ENCODE assay signal across 10 cellular contexts in genomic region chr22:30246962-30247376, GRCh38. TPM values are rescaled to one million over a fixed set of nuclear protein-coding genes. Genes with fewer than 3 reads are reported as not detected.
DNase-seq lines count a peak whose midpoint lies in the region; ATAC-seq and TF ChIP-seq lines count a peak whose summit lies in the region.
"Had no signal": no experiment of that assay in that cellular context is flagged by ENCODE, and none has a peak within 500 bp of the region (broad histone marks: within the 10 kb centered on the region; RNA-seq: fewer than 3 reads in every experiment).

No MANE protein-coding gene starts in this region.

- H3K27ac ChIP-seq in endodermal cell (ENCODE audit: low read depth, low read length) = no peak overlapping the region
- no peak overlapping the region for H3K27ac ChIP-seq in psoas muscle
- no peak overlapping the region for H3K27ac ChIP-seq in vagina
- H3K27ac ChIP-seq: dorsolateral prefrontal cortex had no signal

- ATAC-seq in T-cell (replicated peaks in 1 of 4) (no peak), psoas muscle (no peak)

- H3K36me3 ChIP-seq in endodermal cell (ENCODE audit: control insufficient read depth, insufficient read depth, low read length) (no peaks in the 10 kb centered on the region), psoas muscle (ENCODE audit: insufficient read depth in 1 of 2, low read depth in 1 of 2) (no peaks in the 10 kb centered on the region), vagina (no peaks in the 10 kb centered on the region)

- POLR2A ChIA-PET in T-cell (lab: Charles Lee) = no interaction called here

- H3K4me3 Mint-ChIP-seq in T-cell (peak overlapping the region; percentile 68 to 87 (median 81)), endodermal cell (peak overlapping the region; percentile 71), CD14-positive monocyte (peak overlapping the region in 1 of 2 donors; percentile 63)

- TF ChIP-seq CTCF in endodermal cell (conservative IDR thresholded peaks at IDR 0.05) = no peak
- no peak for TF ChIP-seq CTCF in psoas muscle (IDR thresholded peaks at IDR 0.05)
- no peak for TF ChIP-seq CTCF in vagina (IDR thresholded peaks at IDR 0.05)
- TF ChIP-seq CTCF in CD14-positive monocyte (IDR thresholded peaks at IDR 0.05) = no peak

- WGBS in endodermal cell (ENCODE audit: insufficient coverage in 1 of 2, insufficient read length in 1 of 2), 2 experiments = 54 to 66% methylated on average over 5 to 13 of the region's 13 CpGs
- 36 to 42% (median 38%) methylated on average over 13 of the region's 13 CpGs for WGBS in psoas muscle, 3 donors

- intact Hi-C loops in psoas muscle (cut with DNase I) = no loop called here
- intact Hi-C loops in vagina (cut with DNase I) = no loop called here
- intact Hi-C loops in CD14-positive monocyte (cut with micrococcal nuclease) = loop anchor here in 1 of 2 donors (10.0 kb wide), 1 partner anchor 212 kb away; no protein-coding TSS in a partner anchor

- CTCF ChIA-PET in T-cell (lab: Charles Lee) = interaction anchor here in 1 of 2 donors (0.6 kb wide), 1 partner anchor 198 kb away, joined by 5 read pairs; no protein-coding TSS in a partner anchor

- H3K4me1 Mint-ChIP-seq in T-cell (peaks cover 26 to 48% (median 35%) of the 10 kb centered on the region in 3 donors), endodermal cell (peaks cover 5% of the 10 kb centered on the region), CD14-positive monocyte (peaks cover 28% of the 10 kb centered on the region)

- H3K4me3 ChIP-seq in GM08714 (ENCODE audit: low read length) (peak overlapping the region; percentile 25), endodermal cell (ENCODE audit: low read length) (peak overlapping the region; percentile 78), psoas muscle (peak overlapping the region; percentile 61), vagina (peak overlapping the region in 1 of 2 donors; percentile 55)

- no peaks in the 10 kb centered on the region for H3K4me1 ChIP-seq in endodermal cell (ENCODE audit: control insufficient read depth, insufficient read depth, low read length)
- H3K4me1 ChIP-seq in psoas muscle = peaks cover 4% of the 10 kb centered on the region
- H3K4me1 ChIP-seq in vagina = peaks cover 49% of the 10 kb centered on the region

- DNase-seq in T-cell (no peak), endodermal cell (peak; percentile 48), psoas muscle (no peak), vagina (ENCODE audit: extremely low spot score in 2 of 2) (no peak), inferior parietal cortex (ENCODE audit: extremely low spot score) (no peak), NCI-H526 treated with DMSO at 0.1 percent for 48 hours (lab: John Stamatoyannopoulos, UW) (no peak), CD14-positive monocyte (ENCODE audit: low spot score) (no peak)
- DNase-seq: NCI-H1694 had no signal

- H3K27ac Mint-ChIP-seq in T-cell = no peak overlapping the region
- H3K27ac Mint-ChIP-seq in endodermal cell = no peak overlapping the region
- H3K27ac Mint-ChIP-seq in CD14-positive monocyte = no peak overlapping the region

- no peaks in the 10 kb centered on the region for H3K9me3 Mint-ChIP-seq in T-cell
- H3K9me3 Mint-ChIP-seq in endodermal cell = no peaks in the 10 kb centered on the region
- peaks cover 0 to 5% (median 0%) of the 10 kb centered on the region in 7 donors for H3K9me3 Mint-ChIP-seq in CD14-positive monocyte

- H3K9me3 ChIP-seq in endodermal cell (ENCODE audit: control insufficient read depth, low read length) (no peaks in the 10 kb centered on the region), psoas muscle (no peaks in the 10 kb centered on the region), vagina (no peaks in the 10 kb centered on the region)

- no peaks in the 10 kb centered on the region for H3K36me3 Mint-ChIP-seq in T-cell
- H3K36me3 Mint-ChIP-seq in endodermal cell (ENCODE audit: low read depth) = no peaks in the 10 kb centered on the region
- H3K36me3 Mint-ChIP-seq in CD14-positive monocyte = peaks cover 0 to 2% of the 10 kb centered on the region in 2 donors

- H3K27me3 Mint-ChIP-seq in T-cell (peaks cover 3 to 12% of the 10 kb centered on the region in 2 donors), endodermal cell (ENCODE audit: insufficient read depth) (peaks cover 43% of the 10 kb centered on the region), CD14-positive monocyte (ENCODE audit: low read depth in 3 of 3) (peaks cover 47 to 60% (median 51%) of the 10 kb centered on the region in 3 donors)

- H3K27me3 ChIP-seq in endodermal cell (ENCODE audit: control insufficient read depth, insufficient read depth, low read length, poor library complexity, severe bottlenecking) (peaks cover 38% of the 10 kb centered on the region), psoas muscle (ENCODE audit: insufficient read depth in 3 of 3, low read length in 2 of 3) (peaks cover 0 to 51% (median 17%) of the 10 kb centered on the region in 3 donors), vagina (no peaks in the 10 kb centered on the region)

- no peak for TF ChIP-seq POLR2A in vagina (IDR thresholded peaks at IDR 0.05)

- H3K9ac ChIP-seq in endodermal cell (ENCODE audit: extremely low read depth, low read length, poor library complexity, severe bottlenecking) = no peak overlapping the region

RNA-seq across cellular contexts. Expression of gene LIF, which starts 0.4 kb away (rescaled TPM):
- 1 to 10 TPM in 3 of 5 donors, under 1 TPM in 2; 0.26 to 3.3 (median 1.4) TPM for total RNA-seq in T-cell
- total RNA-seq in endodermal cell = under 1 TPM; 0.31 to 0.77 TPM
- 0.78 TPM for polyA plus RNA-seq in endodermal cell (2013, experiment 1 of 2)
- polyA plus RNA-seq in endodermal cell (2013, experiment 2 of 2) = 0.87 TPM
- total RNA-seq in psoas muscle = under 1 TPM in 3 of 4 donors, not detected in 1; 0.27 to 0.54 (median 0.38) TPM
- 10 to 100 TPM in 1 of 3 donors, under 1 TPM in 2; 0.10 to 21.4 (median 0.14) TPM for polyA plus RNA-seq in psoas muscle
- total RNA-seq in vagina = 0.49 TPM
- not detected for polyA plus RNA-seq in CD14-positive monocyte

RNA-seq across cellular contexts. Expression of gene OSM, which starts 19.7 kb away (rescaled TPM):
- total RNA-seq in T-cell (10 to 100 TPM in 2 of 5 donors, 1 to 10 TPM in 3; 5.9 to 16.5 (median 7.4) TPM), endodermal cell (not detected), psoas muscle (under 1 TPM in 2 of 4 donors, not detected in 2; 0.38 to 0.39 TPM), vagina (not detected)
- not detected for polyA plus RNA-seq in endodermal cell (2013, experiment 1 of 2)
- not detected for polyA plus RNA-seq in endodermal cell (2013, experiment 2 of 2)
- polyA plus RNA-seq in psoas muscle (under 1 TPM in 2 of 3 donors, not detected in 1; 0.08 TPM), CD14-positive monocyte (100 to 1,000 TPM in 1 of 2 donors, 10 to 100 TPM in 1; 48.0 to 146 TPM)

RNA-seq across cellular contexts. Expression of gene CASTOR1, which starts 42.3 kb away (rescaled TPM):
- total RNA-seq in T-cell (10 to 100 TPM; 12.8 to 21.9 (median 16.1) TPM), endodermal cell (10 to 100 TPM; 19.2 to 19.5 TPM), psoas muscle (1 to 10 TPM in 3 of 4 donors, under 1 TPM in 1; 0.44 to 4.8 (median 2.2) TPM), vagina (51.8 TPM)
- polyA plus RNA-seq in endodermal cell (2013, experiment 1 of 2) = 8.4 TPM
- 10.1 TPM for polyA plus RNA-seq in endodermal cell (2013, experiment 2 of 2)
- polyA plus RNA-seq in psoas muscle (1 to 10 TPM; 1.9 to 5.1 (median 2.9) TPM), CD14-positive monocyte (1 to 10 TPM; 6.4 to 6.5 TPM)
